Comparison of ENCODE assay signal across 8 cellular contexts in genomic region chr1:89633745-89634625, GRCh38. TPM values are rescaled to one million over a fixed set of nuclear protein-coding genes. Genes with fewer than 3 reads are reported as not detected.
DNase-seq lines count a peak whose midpoint lies in the region; ATAC-seq and TF ChIP-seq lines count a peak whose summit lies in the region.

No MANE protein-coding gene starts in this region.

- H3K27ac Mint-ChIP-seq in Caco-2 (ENCODE audit: unreplicated experiment), result no peak overlapping the region
- H3K27ac Mint-ChIP-seq in stimulated activated memory B cell treated with anti-CD40 and anti-IgM and Interleukin-4, amounts not matched to agents 10 μg/mL and 1 μg/mL and 100 μg/mL, for 72 hours, result peak overlapping the region; percentile 95

- H3K79me2 ChIP-seq in PC-3 (ENCODE audit: low read length), result peaks cover 34% of the 10 kb centered on the region
- peaks cover 51% of the 10 kb centered on the region for H3K79me2 ChIP-seq in mammary epithelial cell (ENCODE audit: insufficient read depth, low read length)

- WGBS in mammary epithelial cell (ENCODE audit: low coverage, missing lambda C conversion rate), result under 1% methylated on average over 29 of the region's 33 CpGs

- in situ Hi-C loops in HAP-1 (cut with MboI; ENCODE audit: low sequenced_read_pairs) (loop anchor here (5.0 to 25.0 kb wide), 2 partner anchors 128 to 353 kb away; partner anchors contain the start of gene ZNF326), mammary epithelial cell (cut with MboI; ENCODE audit: low sequenced_read_pairs in 2 of 2) (loop anchor here (10.0 to 25.0 kb wide), 3 partner anchors 121 to 353 kb away; partner anchors contain the start of gene ZNF326 (in 2 of the 2))

- H3K9me3 ChIP-seq in Caco-2 (no peaks in the 10 kb centered on the region), HAP-1 (no peaks in the 10 kb centered on the region), PC-3 (ENCODE audit: low read length) (no peaks in the 10 kb centered on the region), mammary epithelial cell (replicated peaks; ENCODE audit: insufficient read depth, low read length) (no peaks in the 10 kb centered on the region)

- H3K9me3 Mint-ChIP-seq in Caco-2 (ENCODE audit: unreplicated experiment), result no peaks in the 10 kb centered on the region
- no peaks in the 10 kb centered on the region for H3K9me3 Mint-ChIP-seq in stimulated activated memory B cell treated with anti-CD40 and anti-IgM and Interleukin-4, amounts not matched to agents 10 μg/mL and 1 μg/mL and 100 μg/mL, for 72 hours

- H3K4me2 ChIP-seq in PC-3 (ENCODE audit: low read length), result peak overlapping the region; percentile 84
- peak overlapping the region; percentile 92 for H3K4me2 ChIP-seq in mammary epithelial cell (ENCODE audit: insufficient read depth, low read depth, low read length)

- H2AFZ ChIP-seq in PC-3 (ENCODE audit: low read length), result peak overlapping the region; percentile 96
- peak overlapping the region; percentile 97 for H2AFZ ChIP-seq in mammary epithelial cell (ENCODE audit: low read depth, low read length)

- dilution Hi-C loops in mammary epithelial cell (cut with HindIII; ENCODE audit: low sequenced_read_pairs), result no loop called here

- H3K27ac ChIP-seq in PC-3 (ENCODE audit: low read length) (no peak overlapping the region), mammary epithelial cell (ENCODE audit: insufficient read depth, low read depth, low read length) (peak overlapping the region; percentile 60)

- no peaks in the 10 kb centered on the region for H3K36me3 Mint-ChIP-seq in Caco-2 (ENCODE audit: insufficient read depth, unreplicated experiment)
- H3K36me3 Mint-ChIP-seq in stimulated activated memory B cell treated with anti-CD40 and anti-IgM and Interleukin-4, amounts not matched to agents 10 μg/mL and 1 μg/mL and 100 μg/mL, for 72 hours, result peaks cover 10% of the 10 kb centered on the region

- BruUV-seq in Caco-2 (replicated peaks; lab: Mats Ljungman, UMichigan), result no TSS peak
- BruUV-seq in PC-3 (replicated peaks; lab: Mats Ljungman, UMichigan), result TSS peak; percentile 50
- BruUV-seq in mammary epithelial cell (replicated peaks; lab: Mats Ljungman, UMichigan), result TSS peak; percentile 24

- peaks cover 4% of the 10 kb centered on the region for H3K27me3 Mint-ChIP-seq in Caco-2 (ENCODE audit: insufficient read depth, unreplicated experiment)
- no peaks in the 10 kb centered on the region for H3K27me3 Mint-ChIP-seq in stimulated activated memory B cell treated with anti-CD40 and anti-IgM and Interleukin-4, amounts not matched to agents 10 μg/mL and 1 μg/mL and 100 μg/mL, for 72 hours

- H3K4me3 ChIP-seq in Caco-2 (ENCODE audit: low read depth, low read length) (peak overlapping the region; percentile 57), HAP-1 (peak overlapping the region; percentile 76), PC-3 (ENCODE audit: low read length) (peak overlapping the region; percentile 77), mammary epithelial cell (replicated peaks in 1 of 3; ENCODE audit: insufficient read depth in 1 of 3, low read depth in 2 of 3, low read length in 3 of 3) (peak overlapping the region; percentile 80 to 96 (median 92))

- H3K9me2 ChIP-seq in PC-3 (replicated peaks; ENCODE audit: low read length), result no peaks in the 10 kb centered on the region

- peak overlapping the region; percentile 73 for H3K9ac ChIP-seq in PC-3 (ENCODE audit: low read length)
- peak overlapping the region; percentile 84 for H3K9ac ChIP-seq in mammary epithelial cell (ENCODE audit: insufficient read depth, low read length)

- H3F3A ChIP-seq in PC-3 (ENCODE audit: low read length, unreplicated experiment), result peaks cover 7% of the 10 kb centered on the region

- POLR2A ChIA-PET in Caco-2 (lab: Charles Lee) (no interaction called here), PC-3 (lab: Charles Lee; ENCODE audit: unreplicated experiment) (no interaction called here)

- TF ChIP-seq CTCF in Caco-2 (IDR thresholded peaks at IDR 0.05; ENCODE audit: insufficient read depth in 1 of 2, low read depth in 1 of 2, low read length in 1 of 2, severe bottlenecking in 1 of 2, unreplicated experiment in 1 of 2), result no peak
- no peak for TF ChIP-seq CTCF in PC-3 (conservative IDR thresholded peaks at IDR 0.05; ENCODE audit: low read depth, low read length)
- TF ChIP-seq CTCF in mammary epithelial cell (conservative IDR thresholded peaks at IDR 0.05 in 1 of 2, IDR thresholded peaks at IDR 0.05 in 1 of 2; ENCODE audit: extremely low read depth in 1 of 2, insufficient read depth in 1 of 2, low read depth in 1 of 2, low read length in 2 of 2), result no peak

- intact Hi-C loops in Caco-2 (cut with micrococcal nuclease; ENCODE audit: unreplicated experiment) (no loop called here), PC-3 (cut with micrococcal nuclease) (loop anchor here (1.0 kb wide), 1 partner anchor 129 kb away; no protein-coding TSS in a partner anchor), mammary epithelial cell (cut with micrococcal nuclease) (loop anchor here (1.0 to 5.0 kb wide), 5 partner anchors 39 to 361 kb away; partner anchors contain the start of genes LRRC8D and ZNF326)

- DNase-seq in Caco-2, result no peak
- peak; percentile 23 to 48 for DNase-seq in HAP-1 (ENCODE audit: low spot score in 2 of 2)
- DNase-seq in PC-3, result peak; percentile 22
- peak; percentile 60 for DNase-seq in mammary epithelial cell
- peak; percentile 66 for DNase-seq in left kidney (ENCODE audit: low read depth, low spot score)

- H3K4me3 Mint-ChIP-seq in Caco-2 (ENCODE audit: unreplicated experiment), result peak overlapping the region; percentile 81
- peak overlapping the region; percentile 97 for H3K4me3 Mint-ChIP-seq in stimulated activated memory B cell treated with anti-CD40 and anti-IgM and Interleukin-4, amounts not matched to agents 10 μg/mL and 1 μg/mL and 100 μg/mL, for 72 hours

- CTCF ChIA-PET in Caco-2 (lab: Charles Lee), result no interaction called here
- CTCF ChIA-PET in PC-3 (lab: Charles Lee), result interaction anchor here (0.6 to 1.1 kb wide), 3 partner anchors 35 to 130 kb away, joined by 3 to 12 read pairs (median 5); no protein-coding TSS in a partner anchor
- CTCF ChIA-PET in mammary epithelial cell (lab: Charles Lee; ENCODE audit: low non-redundant PET), result no interaction called here

- no peaks in the 10 kb centered on the region for H3K4me1 Mint-ChIP-seq in Caco-2 (ENCODE audit: low read depth, unreplicated experiment)
- peaks cover 51% of the 10 kb centered on the region for H3K4me1 Mint-ChIP-seq in stimulated activated memory B cell treated with anti-CD40 and anti-IgM and Interleukin-4, amounts not matched to agents 10 μg/mL and 1 μg/mL and 100 μg/mL, for 72 hours

- H3K27me3 ChIP-seq in Caco-2 (replicated peaks; ENCODE audit: control insufficient read depth, insufficient read depth, low read length), result no peaks in the 10 kb centered on the region
- no peaks in the 10 kb centered on the region for H3K27me3 ChIP-seq in HAP-1 (ENCODE audit: low read depth)
- H3K27me3 ChIP-seq in PC-3 (ENCODE audit: low read length), result no peaks in the 10 kb centered on the region
- no peaks in the 10 kb centered on the region for H3K27me3 ChIP-seq in mammary epithelial cell (ENCODE audit: insufficient read depth, low read length)

- ATAC-seq in PC-3 (peak; percentile 10), GM21737 (IDR thresholded peaks at IDR 0.05; ENCODE audit: unreplicated experiment) (no peak), HG03378 (IDR thresholded peaks at IDR 0.05; ENCODE audit: unreplicated experiment) (no peak)
- no peak for ATAC-seq in stimulated activated memory B cell treated with anti-CD40 and anti-IgM and Interleukin-4, amounts not matched to agents 10 μg/mL and 1 μg/mL and 100 μg/mL, for 72 hours

- no peaks in the 10 kb centered on the region for H4K20me1 ChIP-seq in PC-3 (ENCODE audit: low read length)
- no peaks in the 10 kb centered on the region for H4K20me1 ChIP-seq in mammary epithelial cell (ENCODE audit: insufficient read depth, low read length)

- H3K4me1 ChIP-seq in Caco-2 (peaks cover 6% of the 10 kb centered on the region; the same call in 1 of the 2 replicates), HAP-1 (peaks cover 12% of the 10 kb centered on the region), PC-3 (ENCODE audit: insufficient read depth, low read length) (peaks cover 32% of the 10 kb centered on the region), mammary epithelial cell (ENCODE audit: insufficient read depth, low read length) (peaks cover 28% of the 10 kb centered on the region)

- no peaks in the 10 kb centered on the region for H3K36me3 ChIP-seq in Caco-2 (ENCODE audit: control insufficient read depth, insufficient read depth, low read length)
- no peaks in the 10 kb centered on the region for H3K36me3 ChIP-seq in HAP-1 (replicated peaks)
- no peaks in the 10 kb centered on the region for H3K36me3 ChIP-seq in PC-3 (ENCODE audit: low read depth, low read length)
- H3K36me3 ChIP-seq in mammary epithelial cell (ENCODE audit: insufficient read depth, low read length), result no peaks in the 10 kb centered on the region

RNA-seq across cellular contexts. Expression of gene LRRC8C, which starts 1.1 kb away (rescaled TPM):
- total RNA-seq in Caco-2 (2022), result 0.07 and 0.11 TPM in 2 replicates
- 3.4 and 4.3 TPM in 2 replicates for total RNA-seq in PC-3 (2014; rRNA removed)
- total RNA-seq in mammary epithelial cell, result 10 to 100 TPM in 1 of 2 donors, 1 to 10 TPM in 1; 6.5 to 17.2 TPM
- 12.7 TPM for polyA plus RNA-seq in mammary epithelial cell
- 10.6 TPM for polyA minus RNA-seq in mammary epithelial cell

Comparison
In these comparisons a context has a peak if more than half of its experiments do, and no peak if none do; other contexts are left out.
1. DNase-seq: peak in HAP-1 (2 of 2), PC-3 (single experiment), mammary epithelial cell (single experiment) and left kidney (single experiment); none in Caco-2 (0 of 2).
2. Peak in every context shown above with its lines, with median percentiles within 50 percentile points of each other: H3K4me3 ChIP-seq.